ENCODE assay signal across 9 cellular contexts in genomic region chr13:21034602-21035190, GRCh38. TPM values are rescaled to one million over a fixed set of nuclear protein-coding genes. Genes with fewer than 3 reads are reported as not detected.
DNase-seq lines count a peak whose midpoint lies in the region; ATAC-seq and TF ChIP-seq lines count a peak whose summit lies in the region.
"Had no signal": no experiment of that assay in that cellular context is flagged by ENCODE, and none has a peak within 500 bp of the region (broad histone marks: within the 10 kb centered on the region; RNA-seq: fewer than 3 reads in every experiment).

No MANE protein-coding gene starts in this region.

- H3K36me3 Mint-ChIP-seq in chondrocyte (ENCODE audit: low read depth): peaks cover 4% of the 10 kb centered on the region

- H3K9me3 ChIP-seq in lung (ENCODE audit: control insufficient read depth in 2 of 2, insufficient read depth in 1 of 2, low read length in 1 of 2): no peaks in the 10 kb centered on the region

- H3K27me3 Mint-ChIP-seq in chondrocyte (ENCODE audit: low read depth): no peaks in the 10 kb centered on the region
- H3K27me3 Mint-ChIP-seq: activated naive CD8-positive, alpha-beta T cell treated with anti-CD3 and anti-CD28 coated beads, Interleukin-2, amount 10 ng/mL, durations not matched to agents 7 days and 5 days had no signal

- DNase-seq in Right ventricle myocardium inferior (ENCODE audit: missing footprints) (no peak), cardiac septum (ENCODE audit: low spot score) (no peak), chondrocyte (ENCODE audit: low spot score) (no peak), lung (ENCODE audit: low spot score) (no peak), HPDE6-E6E7 (ENCODE audit: extremely low spot score) (no peak), OCI-M2 (lab: John Stamatoyannopoulos, UW; ENCODE audit: unreplicated experiment) (no peak), SK-N-DZ (ENCODE audit: low spot score) (no peak)
- DNase-seq in activated naive CD4-positive, alpha-beta T cell (lab: John Stamatoyannopoulos, UW): no peak
- DNase-seq: activated naive CD8-positive, alpha-beta T cell treated with anti-CD3 and anti-CD28 coated beads, Interleukin-2, amount 10 ng/mL, durations not matched to agents 7 days and 5 days had no signal

- peak overlapping the region; percentile 90 for H3K27ac Mint-ChIP-seq in chondrocyte (ENCODE audit: unreplicated experiment)
- H3K27ac Mint-ChIP-seq: activated naive CD8-positive, alpha-beta T cell treated with anti-CD3 and anti-CD28 coated beads, Interleukin-2, amount 10 ng/mL, durations not matched to agents 7 days and 5 days had no signal

- intact Hi-C loops in Right ventricle myocardium inferior (cut with DNase I) (no loop called here), cardiac septum (cut with DNase I) (loop anchor here (2.0 kb wide), 1 partner anchor 26 kb away; the partner anchor contains the start of gene LATS2)

- H3K4me1 ChIP-seq in lung (ENCODE audit: control insufficient read depth in 2 of 2, insufficient read depth in 2 of 2, low read length in 2 of 2): peaks cover 34 to 35% of the 10 kb centered on the region in 2 donors

- TF ChIP-seq CTCF in chondrocyte (IDR thresholded peaks at IDR 0.05): peak; percentile 45
- TF ChIP-seq CTCF in lung (IDR thresholded peaks at IDR 0.05; ENCODE audit: control extremely low read depth, extremely low read depth): no peak

- no peak overlapping the region for H3K4me3 Mint-ChIP-seq in chondrocyte (ENCODE audit: unreplicated experiment)
- H3K4me3 Mint-ChIP-seq: activated naive CD8-positive, alpha-beta T cell treated with anti-CD3 and anti-CD28 coated beads, Interleukin-2, amount 10 ng/mL, durations not matched to agents 7 days and 5 days had no signal

- no peaks in the 10 kb centered on the region for H3K36me3 ChIP-seq in lung (ENCODE audit: control insufficient read depth in 2 of 2, insufficient read depth in 2 of 2, low read length in 2 of 2)

- WGBS in lung, 2 donors: 30 to 47% methylated on average over 8 of the region's 8 CpGs

- no peaks in the 10 kb centered on the region for H3K27me3 ChIP-seq in lung (ENCODE audit: control insufficient read depth, insufficient read depth)

- ATAC-seq in Right ventricle myocardium inferior (peak; percentile 56), lung (ENCODE audit: insufficient read depth, low FRiP score) (no peak)

- no peaks in the 10 kb centered on the region for H3K9me3 Mint-ChIP-seq in chondrocyte (ENCODE audit: low read depth)
- H3K9me3 Mint-ChIP-seq: activated naive CD8-positive, alpha-beta T cell treated with anti-CD3 and anti-CD28 coated beads, Interleukin-2, amount 10 ng/mL, durations not matched to agents 7 days and 5 days had no signal

- H3K27ac ChIP-seq in lung (ENCODE audit: low read depth in 1 of 2, low read length in 1 of 2): peak overlapping the region; percentile 78 to 80

- H3K4me1 Mint-ChIP-seq in chondrocyte (ENCODE audit: low read depth): peaks cover 69% of the 10 kb centered on the region

- no peak overlapping the region for H3K4me3 ChIP-seq in lung

RNA-seq across cellular contexts. Expression of gene LATS2, which starts 26.7 kb away (rescaled TPM):
- total RNA-seq in Right ventricle myocardium inferior: 23.7 TPM
- 27.8 TPM for total RNA-seq in cardiac septum
- total RNA-seq in chondrocyte: 58.1 to 104 TPM (median 100 TPM) in 3 replicates
- total RNA-seq in lung: 10 to 100 TPM; 29.8 to 37.5 TPM
- 10 to 100 TPM in 1 of 2 donors, 1 to 10 TPM in 1; 7.7 to 12.8 TPM for polyA plus RNA-seq in lung
- not detected in 2 replicates for polyA plus RNA-seq in SK-N-DZ (2014; cell fraction: cytosol; rRNA removed)
- polyA plus RNA-seq in SK-N-DZ (2014; cell fraction: nucleus; rRNA removed): not detected in 2 replicates
